ENCODE assay signal across 2 cellular contexts in the genomic region with DNA sequence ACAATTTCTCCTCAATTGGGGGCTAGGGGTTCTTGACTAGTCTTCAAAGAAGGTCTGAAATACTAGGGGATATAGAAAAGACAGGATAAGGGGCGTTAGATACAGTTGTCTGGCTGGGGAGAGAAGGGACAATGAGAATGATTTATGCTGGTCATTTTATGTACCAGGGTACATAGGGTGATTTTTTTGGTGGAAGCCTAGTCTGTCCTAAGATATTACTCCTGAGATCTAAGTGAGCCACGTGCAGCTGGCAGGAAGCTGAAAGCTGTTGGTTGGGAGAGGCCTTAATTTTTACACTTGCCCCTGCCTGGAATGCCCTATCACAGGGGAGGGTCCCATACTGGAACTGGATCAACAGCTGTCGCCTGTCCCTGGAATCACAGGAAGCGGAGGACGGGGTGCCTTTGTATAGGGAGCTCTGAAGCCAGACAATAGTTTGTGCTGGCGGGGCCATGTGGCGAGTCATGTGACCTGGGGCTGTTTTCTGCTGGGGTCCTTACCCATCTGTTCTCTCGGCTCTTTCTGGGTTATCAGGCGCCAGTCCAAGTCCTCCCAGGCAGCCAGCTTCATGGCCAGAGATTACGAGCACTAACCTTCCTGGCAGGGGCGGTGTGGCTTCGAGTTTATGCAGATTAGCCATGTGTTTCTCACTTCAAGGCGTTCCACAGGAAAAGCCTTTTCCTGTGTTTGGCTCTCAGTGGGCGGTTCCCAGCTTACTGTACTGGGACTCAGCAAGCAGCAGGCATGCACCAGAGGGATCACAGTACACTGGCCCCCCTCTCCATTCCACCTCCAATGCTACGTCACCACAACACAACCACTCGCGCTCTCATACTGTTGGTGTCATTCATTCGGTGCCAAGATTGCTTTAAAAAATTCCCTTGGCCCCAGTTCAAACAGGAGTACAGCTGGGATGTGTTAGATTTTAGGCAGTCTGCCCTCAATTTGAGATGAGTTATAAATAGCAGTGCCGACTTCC.
TF ChIP-seq lines count a peak whose summit lies in the region.

No MANE protein-coding gene starts in this region.

TF ChIP-seq in SK-N-SH treated with all-trans-retinoic acid at 6 μM for 48 hours, 23 proteins besides CTCF, POLR2A, EP300 and RAD21 (continued from another document):
- TF ChIP-seq, protein P1, sequence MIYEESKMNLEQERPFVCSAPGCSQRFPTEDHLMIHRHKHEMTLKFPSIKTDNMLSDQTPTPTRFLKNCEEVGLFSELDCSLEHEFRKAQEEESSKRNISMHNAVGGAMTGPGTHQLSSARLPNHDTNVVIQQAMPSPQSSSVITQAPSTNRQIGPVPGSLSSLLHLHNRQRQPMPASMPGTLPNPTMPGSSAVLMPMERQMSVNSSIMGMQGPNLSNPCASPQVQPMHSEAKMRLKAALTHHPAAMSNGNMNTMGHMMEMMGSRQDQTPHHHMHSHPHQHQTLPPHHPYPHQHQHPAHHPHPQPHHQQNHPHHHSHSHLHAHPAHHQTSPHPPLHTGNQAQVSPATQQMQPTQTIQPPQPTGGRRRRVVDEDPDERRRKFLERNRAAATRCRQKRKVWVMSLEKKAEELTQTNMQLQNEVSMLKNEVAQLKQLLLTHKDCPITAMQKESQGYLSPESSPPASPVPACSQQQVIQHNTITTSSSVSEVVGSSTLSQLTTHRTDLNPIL (CRISPR knock-in tag; IDR thresholded peaks at IDR 0.05; ENCODE audit: low read depth), result peak; percentile 11; the same call in 1 of the 2 replicates
- peak; percentile 82 for TF ChIP-seq ISL1 (CRISPR knock-in tag; IDR thresholded peaks at IDR 0.05)
- TF ChIP-seq GLIS3 (CRISPR knock-in tag; IDR thresholded peaks at IDR 0.05), result no peak
- no peak for TF ChIP-seq ARNTL (CRISPR knock-in tag; IDR thresholded peaks at IDR 0.05; ENCODE audit: borderline replicate concordance, low read depth)

TF ChIP-seq in GM12878, 131 proteins besides CTCF, POLR2A, EP300 and RAD21 (continued from another document and continues in another):
- TF ChIP-seq, protein P2, sequence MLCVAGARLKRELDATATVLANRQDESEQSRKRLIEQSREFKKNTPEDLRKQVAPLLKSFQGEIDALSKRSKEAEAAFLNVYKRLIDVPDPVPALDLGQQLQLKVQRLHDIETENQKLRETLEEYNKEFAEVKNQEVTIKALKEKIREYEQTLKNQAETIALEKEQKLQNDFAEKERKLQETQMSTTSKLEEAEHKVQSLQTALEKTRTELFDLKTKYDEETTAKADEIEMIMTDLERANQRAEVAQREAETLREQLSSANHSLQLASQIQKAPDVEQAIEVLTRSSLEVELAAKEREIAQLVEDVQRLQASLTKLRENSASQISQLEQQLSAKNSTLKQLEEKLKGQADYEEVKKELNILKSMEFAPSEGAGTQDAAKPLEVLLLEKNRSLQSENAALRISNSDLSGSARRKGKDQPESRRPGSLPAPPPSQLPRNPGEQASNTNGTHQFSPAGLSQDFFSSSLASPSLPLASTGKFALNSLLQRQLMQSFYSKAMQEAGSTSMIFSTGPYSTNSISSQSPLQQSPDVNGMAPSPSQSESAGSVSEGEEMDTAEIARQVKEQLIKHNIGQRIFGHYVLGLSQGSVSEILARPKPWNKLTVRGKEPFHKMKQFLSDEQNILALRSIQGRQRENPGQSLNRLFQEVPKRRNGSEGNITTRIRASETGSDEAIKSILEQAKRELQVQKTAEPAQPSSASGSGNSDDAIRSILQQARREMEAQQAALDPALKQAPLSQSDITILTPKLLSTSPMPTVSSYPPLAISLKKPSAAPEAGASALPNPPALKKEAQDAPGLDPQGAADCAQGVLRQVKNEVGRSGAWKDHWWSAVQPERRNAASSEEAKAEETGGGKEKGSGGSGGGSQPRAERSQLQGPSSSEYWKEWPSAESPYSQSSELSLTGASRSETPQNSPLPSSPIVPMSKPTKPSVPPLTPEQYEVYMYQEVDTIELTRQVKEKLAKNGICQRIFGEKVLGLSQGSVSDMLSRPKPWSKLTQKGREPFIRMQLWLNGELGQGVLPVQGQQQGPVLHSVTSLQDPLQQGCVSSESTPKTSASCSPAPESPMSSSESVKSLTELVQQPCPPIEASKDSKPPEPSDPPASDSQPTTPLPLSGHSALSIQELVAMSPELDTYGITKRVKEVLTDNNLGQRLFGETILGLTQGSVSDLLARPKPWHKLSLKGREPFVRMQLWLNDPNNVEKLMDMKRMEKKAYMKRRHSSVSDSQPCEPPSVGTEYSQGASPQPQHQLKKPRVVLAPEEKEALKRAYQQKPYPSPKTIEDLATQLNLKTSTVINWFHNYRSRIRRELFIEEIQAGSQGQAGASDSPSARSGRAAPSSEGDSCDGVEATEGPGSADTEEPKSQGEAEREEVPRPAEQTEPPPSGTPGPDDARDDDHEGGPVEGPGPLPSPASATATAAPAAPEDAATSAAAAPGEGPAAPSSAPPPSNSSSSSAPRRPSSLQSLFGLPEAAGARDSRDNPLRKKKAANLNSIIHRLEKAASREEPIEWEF (IDR thresholded peaks at IDR 0.05; ENCODE audit: insufficient replicate concordance, low read depth, low read length), result no peak
- no peak for TF ChIP-seq ZZZ3 (IDR thresholded peaks at IDR 0.05; ENCODE audit: control insufficient read depth, insufficient read length, low read depth)
- TF ChIP-seq ZSCAN29 (IDR thresholded peaks at IDR 0.05), result no peak
- TF ChIP-seq, protein P3, sequence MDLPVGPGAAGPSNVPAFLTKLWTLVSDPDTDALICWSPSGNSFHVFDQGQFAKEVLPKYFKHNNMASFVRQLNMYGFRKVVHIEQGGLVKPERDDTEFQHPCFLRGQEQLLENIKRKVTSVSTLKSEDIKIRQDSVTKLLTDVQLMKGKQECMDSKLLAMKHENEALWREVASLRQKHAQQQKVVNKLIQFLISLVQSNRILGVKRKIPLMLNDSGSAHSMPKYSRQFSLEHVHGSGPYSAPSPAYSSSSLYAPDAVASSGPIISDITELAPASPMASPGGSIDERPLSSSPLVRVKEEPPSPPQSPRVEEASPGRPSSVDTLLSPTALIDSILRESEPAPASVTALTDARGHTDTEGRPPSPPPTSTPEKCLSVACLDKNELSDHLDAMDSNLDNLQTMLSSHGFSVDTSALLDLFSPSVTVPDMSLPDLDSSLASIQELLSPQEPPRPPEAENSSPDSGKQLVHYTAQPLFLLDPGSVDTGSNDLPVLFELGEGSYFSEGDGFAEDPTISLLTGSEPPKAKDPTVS (IDR thresholded peaks at IDR 0.05; ENCODE audit: low read depth, low read length), result no peak
- no peak; the same call in 1 of the 2 replicates for TF ChIP-seq IKZF1 (conservative IDR thresholded peaks at IDR 0.05)
- TF ChIP-seq HDAC6 (IDR thresholded peaks at IDR 0.05; ENCODE audit: unreplicated experiment), result no peak
- TF ChIP-seq JUND (IDR thresholded peaks at IDR 0.05; ENCODE audit: low read depth, low read length), result no peak
- no peak for TF ChIP-seq SRF (IDR thresholded peaks at IDR 0.05; ENCODE audit: low read depth in 2 of 2, low read length in 2 of 2)
- TF ChIP-seq BRCA1 (IDR thresholded peaks at IDR 0.05; ENCODE audit: low read depth, low read length), result no peak
- TF ChIP-seq, protein P4, sequence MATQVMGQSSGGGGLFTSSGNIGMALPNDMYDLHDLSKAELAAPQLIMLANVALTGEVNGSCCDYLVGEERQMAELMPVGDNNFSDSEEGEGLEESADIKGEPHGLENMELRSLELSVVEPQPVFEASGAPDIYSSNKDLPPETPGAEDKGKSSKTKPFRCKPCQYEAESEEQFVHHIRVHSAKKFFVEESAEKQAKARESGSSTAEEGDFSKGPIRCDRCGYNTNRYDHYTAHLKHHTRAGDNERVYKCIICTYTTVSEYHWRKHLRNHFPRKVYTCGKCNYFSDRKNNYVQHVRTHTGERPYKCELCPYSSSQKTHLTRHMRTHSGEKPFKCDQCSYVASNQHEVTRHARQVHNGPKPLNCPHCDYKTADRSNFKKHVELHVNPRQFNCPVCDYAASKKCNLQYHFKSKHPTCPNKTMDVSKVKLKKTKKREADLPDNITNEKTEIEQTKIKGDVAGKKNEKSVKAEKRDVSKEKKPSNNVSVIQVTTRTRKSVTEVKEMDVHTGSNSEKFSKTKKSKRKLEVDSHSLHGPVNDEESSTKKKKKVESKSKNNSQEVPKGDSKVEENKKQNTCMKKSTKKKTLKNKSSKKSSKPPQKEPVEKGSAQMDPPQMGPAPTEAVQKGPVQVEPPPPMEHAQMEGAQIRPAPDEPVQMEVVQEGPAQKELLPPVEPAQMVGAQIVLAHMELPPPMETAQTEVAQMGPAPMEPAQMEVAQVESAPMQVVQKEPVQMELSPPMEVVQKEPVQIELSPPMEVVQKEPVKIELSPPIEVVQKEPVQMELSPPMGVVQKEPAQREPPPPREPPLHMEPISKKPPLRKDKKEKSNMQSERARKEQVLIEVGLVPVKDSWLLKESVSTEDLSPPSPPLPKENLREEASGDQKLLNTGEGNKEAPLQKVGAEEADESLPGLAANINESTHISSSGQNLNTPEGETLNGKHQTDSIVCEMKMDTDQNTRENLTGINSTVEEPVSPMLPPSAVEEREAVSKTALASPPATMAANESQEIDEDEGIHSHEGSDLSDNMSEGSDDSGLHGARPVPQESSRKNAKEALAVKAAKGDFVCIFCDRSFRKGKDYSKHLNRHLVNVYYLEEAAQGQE (IDR thresholded peaks at IDR 0.05; ENCODE audit: low read depth, low read length), result no peak
- no peak for TF ChIP-seq ETV6 (conservative IDR thresholded peaks at IDR 0.05 in 1 of 2, IDR thresholded peaks at IDR 0.05 in 1 of 2; ENCODE audit: borderline replicate concordance in 1 of 2, low read depth in 1 of 2)
- TF ChIP-seq ATF7 (IDR thresholded peaks at IDR 0.05; ENCODE audit: low read depth), result no peak
- TF ChIP-seq, protein P5, sequence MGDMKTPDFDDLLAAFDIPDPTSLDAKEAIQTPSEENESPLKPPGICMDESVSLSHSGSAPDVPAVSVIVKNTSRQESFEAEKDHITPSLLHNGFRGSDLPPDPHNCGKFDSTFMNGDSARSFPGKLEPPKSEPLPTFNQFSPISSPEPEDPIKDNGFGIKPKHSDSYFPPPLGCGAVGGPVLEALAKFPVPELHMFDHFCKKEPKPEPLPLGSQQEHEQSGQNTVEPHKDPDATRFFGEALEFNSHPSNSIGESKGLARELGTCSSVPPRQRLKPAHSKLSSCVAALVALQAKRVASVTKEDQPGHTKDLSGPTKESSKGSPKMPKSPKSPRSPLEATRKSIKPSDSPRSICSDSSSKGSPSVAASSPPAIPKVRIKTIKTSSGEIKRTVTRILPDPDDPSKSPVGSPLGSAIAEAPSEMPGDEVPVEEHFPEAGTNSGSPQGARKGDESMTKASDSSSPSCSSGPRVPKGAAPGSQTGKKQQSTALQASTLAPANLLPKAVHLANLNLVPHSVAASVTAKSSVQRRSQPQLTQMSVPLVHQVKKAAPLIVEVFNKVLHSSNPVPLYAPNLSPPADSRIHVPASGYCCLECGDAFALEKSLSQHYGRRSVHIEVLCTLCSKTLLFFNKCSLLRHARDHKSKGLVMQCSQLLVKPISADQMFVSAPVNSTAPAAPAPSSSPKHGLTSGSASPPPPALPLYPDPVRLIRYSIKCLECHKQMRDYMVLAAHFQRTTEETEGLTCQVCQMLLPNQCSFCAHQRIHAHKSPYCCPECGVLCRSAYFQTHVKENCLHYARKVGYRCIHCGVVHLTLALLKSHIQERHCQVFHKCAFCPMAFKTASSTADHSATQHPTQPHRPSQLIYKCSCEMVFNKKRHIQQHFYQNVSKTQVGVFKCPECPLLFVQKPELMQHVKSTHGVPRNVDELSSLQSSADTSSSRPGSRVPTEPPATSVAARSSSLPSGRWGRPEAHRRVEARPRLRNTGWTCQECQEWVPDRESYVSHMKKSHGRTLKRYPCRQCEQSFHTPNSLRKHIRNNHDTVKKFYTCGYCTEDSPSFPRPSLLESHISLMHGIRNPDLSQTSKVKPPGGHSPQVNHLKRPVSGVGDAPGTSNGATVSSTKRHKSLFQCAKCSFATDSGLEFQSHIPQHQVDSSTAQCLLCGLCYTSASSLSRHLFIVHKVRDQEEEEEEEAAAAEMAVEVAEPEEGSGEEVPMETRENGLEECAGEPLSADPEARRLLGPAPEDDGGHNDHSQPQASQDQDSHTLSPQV (IDR thresholded peaks at IDR 0.05), result no peak
- no peak for TF ChIP-seq JUNB (IDR thresholded peaks at IDR 0.05)
- TF ChIP-seq TAF1 (IDR thresholded peaks at IDR 0.05; ENCODE audit: borderline replicate concordance, low read depth, low read length), result no peak
- TF ChIP-seq, protein P6, sequence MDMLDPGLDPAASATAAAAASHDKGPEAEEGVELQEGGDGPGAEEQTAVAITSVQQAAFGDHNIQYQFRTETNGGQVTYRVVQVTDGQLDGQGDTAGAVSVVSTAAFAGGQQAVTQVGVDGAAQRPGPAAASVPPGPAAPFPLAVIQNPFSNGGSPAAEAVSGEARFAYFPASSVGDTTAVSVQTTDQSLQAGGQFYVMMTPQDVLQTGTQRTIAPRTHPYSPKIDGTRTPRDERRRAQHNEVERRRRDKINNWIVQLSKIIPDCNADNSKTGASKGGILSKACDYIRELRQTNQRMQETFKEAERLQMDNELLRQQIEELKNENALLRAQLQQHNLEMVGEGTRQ (IDR thresholded peaks at IDR 0.05; ENCODE audit: borderline replicate concordance, low read depth, low read length), result peak; percentile 2; the same call in 1 of the 2 replicates
- TF ChIP-seq MTA2 (IDR thresholded peaks at IDR 0.05; ENCODE audit: low read depth), result no peak
- TF ChIP-seq CBX3 (IDR thresholded peaks at IDR 0.05; ENCODE audit: borderline replicate concordance, low read depth), result no peak
- no peak for TF ChIP-seq SP1 (IDR thresholded peaks at IDR 0.05; ENCODE audit: low read depth, low read length)
- no peak for TF ChIP-seq CHD1 (IDR thresholded peaks at IDR 0.05; ENCODE audit: low read depth, low read length)
- 0 out of 2 replicates have a peak, but pooled peaks have one; percentile 20 for TF ChIP-seq MEF2A (IDR thresholded peaks at IDR 0.05; ENCODE audit: insufficient read depth, low read depth, low read length)
- TF ChIP-seq, protein P7, sequence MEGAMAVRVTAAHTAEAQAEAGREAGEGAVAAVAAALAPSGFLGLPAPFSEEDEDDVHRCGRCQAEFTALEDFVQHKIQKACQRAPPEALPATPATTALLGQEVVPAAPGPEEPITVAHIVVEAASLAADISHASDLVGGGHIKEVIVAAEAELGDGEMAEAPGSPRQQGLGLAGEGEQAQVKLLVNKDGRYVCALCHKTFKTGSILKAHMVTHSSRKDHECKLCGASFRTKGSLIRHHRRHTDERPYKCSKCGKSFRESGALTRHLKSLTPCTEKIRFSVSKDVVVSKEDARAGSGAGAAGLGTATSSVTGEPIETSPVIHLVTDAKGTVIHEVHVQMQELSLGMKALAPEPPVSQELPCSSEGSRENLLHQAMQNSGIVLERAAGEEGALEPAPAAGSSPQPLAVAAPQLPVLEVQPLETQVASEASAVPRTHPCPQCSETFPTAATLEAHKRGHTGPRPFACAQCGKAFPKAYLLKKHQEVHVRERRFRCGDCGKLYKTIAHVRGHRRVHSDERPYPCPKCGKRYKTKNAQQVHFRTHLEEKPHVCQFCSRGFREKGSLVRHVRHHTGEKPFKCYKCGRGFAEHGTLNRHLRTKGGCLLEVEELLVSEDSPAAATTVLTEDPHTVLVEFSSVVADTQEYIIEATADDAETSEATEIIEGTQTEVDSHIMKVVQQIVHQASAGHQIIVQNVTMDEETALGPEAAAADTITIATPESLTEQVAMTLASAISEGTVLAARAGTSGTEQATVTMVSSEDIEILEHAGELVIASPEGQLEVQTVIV (IDR thresholded peaks at IDR 0.05; ENCODE audit: borderline replicate concordance, partially characterized antibody), result no peak
- TF ChIP-seq TBL1XR1 (IDR thresholded peaks at IDR 0.05; ENCODE audit: low read depth, low read length), result no peak
- no peak for TF ChIP-seq HDGF (IDR thresholded peaks at IDR 0.05)
- TF ChIP-seq RBBP5 (conservative IDR thresholded peaks at IDR 0.05), result no peak
- TF ChIP-seq CREB1 (IDR thresholded peaks at IDR 0.05; ENCODE audit: low read depth), result peak; percentile 69
- TF ChIP-seq POU2F2 (IDR thresholded peaks at IDR 0.05; ENCODE audit: borderline replicate concordance, low read depth, low read length), result peak; percentile 73; the same call in 2 of the 3 replicates
- peak; percentile 50; the same call in 1 of the 2 replicates for TF ChIP-seq MXI1 (IDR thresholded peaks at IDR 0.05; ENCODE audit: low read depth, low read length)
